In genomic region chr5:135372654-135373381, GRCh38 we compare ENCODE assay signal across 16 cellular contexts. TPM values are rescaled to one million over a fixed set of nuclear protein-coding genes. Genes with fewer than 3 reads are reported as not detected.
A peak's percentile ranks its signal among the peaks of the same experiment; 100 is the strongest.
DNase-seq lines count a peak whose midpoint lies in the region; ATAC-seq and TF ChIP-seq lines count a peak whose summit lies in the region.
"Had no signal": no experiment of that assay in that cellular context is flagged by ENCODE, and none has a peak within 500 bp of the region (broad histone marks: within the 10 kb centered on the region; RNA-seq: fewer than 3 reads in every experiment).

No MANE protein-coding gene starts in this region.

- H3K9me3 Mint-ChIP-seq in activated naive CD4-positive, alpha-beta T cell treated with anti-CD3 and anti-CD28 coated beads, Interleukin-2, amount 10 ng/mL, durations not matched to agents 7 days and 5 days = no peaks in the 10 kb centered on the region
- no peaks in the 10 kb centered on the region for H3K9me3 Mint-ChIP-seq in activated naive CD4-positive, alpha-beta T cell treated with anti-CD3 and anti-CD28 coated beads for 36 hours
- no peaks in the 10 kb centered on the region for H3K9me3 Mint-ChIP-seq in type B pancreatic cell

- peaks cover 80% of the 10 kb centered on the region for H3K36me3 Mint-ChIP-seq in activated naive CD4-positive, alpha-beta T cell treated with anti-CD3 and anti-CD28 coated beads, Interleukin-2, amount 10 ng/mL, durations not matched to agents 7 days and 5 days
- H3K36me3 Mint-ChIP-seq in activated naive CD4-positive, alpha-beta T cell treated with anti-CD3 and anti-CD28 coated beads for 36 hours (ENCODE audit: low read depth) = peaks cover 39% of the 10 kb centered on the region
- H3K36me3 Mint-ChIP-seq in T-helper 17 cell (ENCODE audit: low read depth) = no peaks in the 10 kb centered on the region
- peaks cover 30% of the 10 kb centered on the region for H3K36me3 Mint-ChIP-seq in type B pancreatic cell

- no peaks in the 10 kb centered on the region for H3K27me3 Mint-ChIP-seq in activated naive CD4-positive, alpha-beta T cell treated with anti-CD3 and anti-CD28 coated beads, Interleukin-2, amount 10 ng/mL, durations not matched to agents 7 days and 5 days
- H3K27me3 Mint-ChIP-seq in activated naive CD4-positive, alpha-beta T cell treated with anti-CD3 and anti-CD28 coated beads for 36 hours (ENCODE audit: low read depth) = no peaks in the 10 kb centered on the region
- H3K27me3 Mint-ChIP-seq in T-helper 17 cell (no peaks in the 10 kb centered on the region), type B pancreatic cell (no peaks in the 10 kb centered on the region)

- peak; percentile 39 for DNase-seq in activated naive CD4-positive, alpha-beta T cell treated with anti-CD3 and anti-CD28 coated beads, Interleukin-2, amount 10 ng/mL, durations not matched to agents 7 days and 5 days
- DNase-seq in activated naive CD4-positive, alpha-beta T cell treated with anti-CD3 and anti-CD28 coated beads for 36 hours = no peak
- DNase-seq in T-helper 17 cell = no peak
- DNase-seq in type B pancreatic cell (ENCODE audit: extremely low spot score, unreplicated experiment) = peak; percentile 48
- no peak for DNase-seq in HPDE6-E6E7 (ENCODE audit: extremely low spot score)
- DNase-seq: activated CD4-positive, alpha-beta T cell treated with anti-CD3 and anti-CD28 coated beads for 4 hours; activated gamma-delta T cell; DMS153; dorsolateral prefrontal cortex; NCI-H1105 treated with DMSO at 0.1 percent for 48 hours; NCI-H446 treated with DMSO at 0.1 percent for 48 hours; ovary; SW 1271 had no signal

- 44 to 50% methylated on average over 2 to 5 of the region's 10 CpGs for WGBS in gastroesophageal sphincter (ENCODE audit: low coverage in 1 of 2), 2 donors

- no peak overlapping the region for H3K4me3 ChIP-seq in gastroesophageal sphincter
- H3K4me3 ChIP-seq: dorsolateral prefrontal cortex, ovary had no signal

- no peak for TF ChIP-seq POLR2A in gastroesophageal sphincter (IDR thresholded peaks at IDR 0.05)

- H3K4me1 ChIP-seq in gastroesophageal sphincter = peaks cover 6 to 77% (median 35%) of the 10 kb centered on the region in 3 donors

- peak overlapping the region in 3 of 4 donors; percentile 42 to 63 (median 63) for H3K27ac ChIP-seq in gastroesophageal sphincter
- H3K27ac ChIP-seq: dorsolateral prefrontal cortex, ovary had no signal

- peaks cover 0 to 59% of the 10 kb centered on the region in 2 donors for H3K36me3 ChIP-seq in gastroesophageal sphincter
- H3K36me3 ChIP-seq: ovary had no signal

- CTCF ChIA-PET in activated naive CD4-positive, alpha-beta T cell treated with anti-CD3 and anti-CD28 coated beads, Interleukin-2, amount 10 ng/mL, durations not matched to agents 7 days and 5 days (lab: Charles Lee) = interaction anchor here (0.8 to 1.7 kb wide), 2 partner anchors 13 to 19 kb away, joined by 4 read pairs; no protein-coding TSS in a partner anchor
- CTCF ChIA-PET in activated naive CD4-positive, alpha-beta T cell treated with anti-CD3 and anti-CD28 coated beads for 36 hours (lab: Charles Lee) = interaction anchor here (0.8 to 1.4 kb wide), 2 partner anchors 22 to 53 kb away, joined by 3 read pairs; no protein-coding TSS in a partner anchor

- H3K27me3 ChIP-seq in gastroesophageal sphincter = no peaks in the 10 kb centered on the region
- H3K27me3 ChIP-seq: dorsolateral prefrontal cortex, ovary had no signal

- H3K27ac Mint-ChIP-seq in activated naive CD4-positive, alpha-beta T cell treated with anti-CD3 and anti-CD28 coated beads, Interleukin-2, amount 10 ng/mL, durations not matched to agents 7 days and 5 days = peak overlapping the region; percentile 74
- H3K27ac Mint-ChIP-seq in activated naive CD4-positive, alpha-beta T cell treated with anti-CD3 and anti-CD28 coated beads for 36 hours = no peak overlapping the region
- H3K27ac Mint-ChIP-seq in T-helper 17 cell (peak overlapping the region; percentile 80), type B pancreatic cell (no peak overlapping the region)

- intact Hi-C loops in activated naive CD4-positive, alpha-beta T cell treated with anti-CD3 and anti-CD28 coated beads for 36 hours (cut with micrococcal nuclease) = no loop called here

- no peak overlapping the region for H3K4me3 Mint-ChIP-seq in activated naive CD4-positive, alpha-beta T cell treated with anti-CD3 and anti-CD28 coated beads, Interleukin-2, amount 10 ng/mL, durations not matched to agents 7 days and 5 days
- H3K4me3 Mint-ChIP-seq in activated naive CD4-positive, alpha-beta T cell treated with anti-CD3 and anti-CD28 coated beads for 36 hours = no peak overlapping the region
- H3K4me3 Mint-ChIP-seq in T-helper 17 cell (no peak overlapping the region), type B pancreatic cell (no peak overlapping the region)

- ATAC-seq in T-helper 17 cell (no peak), gastroesophageal sphincter (no peak), HG02798 (IDR thresholded peaks at IDR 0.05; ENCODE audit: poor library complexity, unreplicated experiment) (no peak), HG02973 (IDR thresholded peaks at IDR 0.05; ENCODE audit: unreplicated experiment) (no peak)

- TF ChIP-seq EP300 in gastroesophageal sphincter (IDR thresholded peaks at IDR 0.05) = no peak

- no peaks in the 10 kb centered on the region for H3K9me3 ChIP-seq in T-helper 17 cell (ENCODE audit: control insufficient read depth, low read length, poor library complexity, severe bottlenecking)
- H3K9me3 ChIP-seq in gastroesophageal sphincter = no peaks in the 10 kb centered on the region
- H3K9me3 ChIP-seq: ovary had no signal

- peaks cover 63% of the 10 kb centered on the region for H3K4me1 Mint-ChIP-seq in activated naive CD4-positive, alpha-beta T cell treated with anti-CD3 and anti-CD28 coated beads, Interleukin-2, amount 10 ng/mL, durations not matched to agents 7 days and 5 days
- H3K4me1 Mint-ChIP-seq in activated naive CD4-positive, alpha-beta T cell treated with anti-CD3 and anti-CD28 coated beads for 36 hours (ENCODE audit: low read depth) = peaks cover 43% of the 10 kb centered on the region
- H3K4me1 Mint-ChIP-seq in T-helper 17 cell = peaks cover 35% of the 10 kb centered on the region
- peaks cover 40% of the 10 kb centered on the region for H3K4me1 Mint-ChIP-seq in type B pancreatic cell (ENCODE audit: unreplicated experiment)

- no peak for TF ChIP-seq CTCF in gastroesophageal sphincter (IDR thresholded peaks at IDR 0.05)
- TF ChIP-seq CTCF in type B pancreatic cell (conservative IDR thresholded peaks at IDR 0.05) = no peak

RNA-seq across cellular contexts. Expression of gene MACROH2A1, which starts 26.2 kb away (rescaled TPM):
- total RNA-seq in activated naive CD4-positive, alpha-beta T cell treated with anti-CD3 and anti-CD28 coated beads for 36 hours = 100 to 1,000 TPM; 153 TPM
- total RNA-seq in T-helper 17 cell (100 to 1,000 TPM; 124 to 141 TPM), gastroesophageal sphincter (100 to 1,000 TPM; 163 to 180 (median 177) TPM), type B pancreatic cell (ENCODE audit: low replicate concordance) (241 and 254 TPM in 2 replicates)

Comparison
In these comparisons a context has a peak if more than half of its experiments do, and no peak if none do; other contexts are left out.
1. DNase-seq: peak in activated naive CD4-positive, alpha-beta T cell treated with anti-CD3 and anti-CD28 coated beads, Interleukin-2, amount 10 ng/mL, durations not matched to agents 7 days and 5 days (single experiment) and type B pancreatic cell (single experiment); none in activated naive CD4-positive, alpha-beta T cell treated with anti-CD3 and anti-CD28 coated beads for 36 hours (single experiment), T-helper 17 cell (0 of 3) and HPDE6-E6E7 (single experiment).
2. H3K27ac Mint-ChIP-seq: peak in activated naive CD4-positive, alpha-beta T cell treated with anti-CD3 and anti-CD28 coated beads, Interleukin-2, amount 10 ng/mL, durations not matched to agents 7 days and 5 days (single experiment) and T-helper 17 cell (single experiment); none in activated naive CD4-positive, alpha-beta T cell treated with anti-CD3 and anti-CD28 coated beads for 36 hours (single experiment) and type B pancreatic cell (single experiment).